20 cellular contexts compared by ENCODE assay signal in the genomic region with DNA sequence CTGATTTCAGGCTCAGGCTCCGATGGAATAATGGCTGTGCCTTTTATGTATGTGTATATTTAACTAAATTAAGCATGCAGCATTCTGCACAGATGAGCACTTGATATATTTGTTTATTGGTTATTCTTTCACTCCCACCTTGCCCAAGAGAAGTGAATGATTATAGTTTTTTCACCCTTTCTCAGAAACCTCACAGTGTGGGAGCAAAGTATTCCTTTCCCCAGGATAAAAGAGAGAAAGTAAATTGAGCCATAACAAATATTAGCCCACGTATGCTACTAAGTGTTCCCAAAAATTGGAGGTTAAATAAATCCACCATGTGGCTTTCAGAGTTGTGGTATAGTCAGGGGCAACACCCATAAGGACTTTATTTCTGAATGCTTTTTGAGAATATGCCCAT.
"Had no signal": no experiment of that assay in that cellular context is flagged by ENCODE, and none has a peak within 500 bp of the region (broad histone marks: within the 10 kb centered on the region; RNA-seq: fewer than 3 reads in every experiment).

No MANE protein-coding gene starts in this region.

- DNase-seq: activated CD4-positive, alpha-beta T cell treated with anti-CD3 and anti-CD28 coated beads for 4 hours; activated CD8-positive, alpha-beta memory T cell treated with anti-CD3 and anti-CD28 coated beads, Interleukin-2, amount 50 U/mL, for 48 hours; activated CD8-positive, alpha-beta T cell treated with anti-CD3 and anti-CD28 coated beads for 36 hours; activated naive CD4-positive, alpha-beta T cell treated with anti-CD3 and anti-CD28 coated beads, Interleukin-2, amount 50 U/mL, for 16 hours; activated naive CD8-positive, alpha-beta T cell treated with anti-CD3 and anti-CD28 coated beads, Interleukin-2, amount 10 ng/mL, durations not matched to agents 7 days and 5 days; activated T-cell treated with anti-CD3 and anti-CD28 coated beads, Interleukin-2, amount 50 U/mL, for 1 hour; adrenal gland; anterior cingulate cortex; caudate nucleus; colonic mucosa; Kasumi-1; NCI-H1105 treated with DMSO at 0.1 percent for 48 hours; NCI-H1694 treated with DMSO at 0.1 percent for 48 hours; NCI-H2029 treated with DMSO at 0.1 percent for 48 hours; NCI-H2171; NCI-H2227 treated with DMSO at 0.1 percent for 48 hours; NCI-H510A; NK-92 treated with Interleukin-12 subunit alpha and Interleukin-12 subunit beta, amount 100 ng/mL, for 24 hours; OCI-M1; RPMI8226 had no signal
